In the genomic region with DNA sequence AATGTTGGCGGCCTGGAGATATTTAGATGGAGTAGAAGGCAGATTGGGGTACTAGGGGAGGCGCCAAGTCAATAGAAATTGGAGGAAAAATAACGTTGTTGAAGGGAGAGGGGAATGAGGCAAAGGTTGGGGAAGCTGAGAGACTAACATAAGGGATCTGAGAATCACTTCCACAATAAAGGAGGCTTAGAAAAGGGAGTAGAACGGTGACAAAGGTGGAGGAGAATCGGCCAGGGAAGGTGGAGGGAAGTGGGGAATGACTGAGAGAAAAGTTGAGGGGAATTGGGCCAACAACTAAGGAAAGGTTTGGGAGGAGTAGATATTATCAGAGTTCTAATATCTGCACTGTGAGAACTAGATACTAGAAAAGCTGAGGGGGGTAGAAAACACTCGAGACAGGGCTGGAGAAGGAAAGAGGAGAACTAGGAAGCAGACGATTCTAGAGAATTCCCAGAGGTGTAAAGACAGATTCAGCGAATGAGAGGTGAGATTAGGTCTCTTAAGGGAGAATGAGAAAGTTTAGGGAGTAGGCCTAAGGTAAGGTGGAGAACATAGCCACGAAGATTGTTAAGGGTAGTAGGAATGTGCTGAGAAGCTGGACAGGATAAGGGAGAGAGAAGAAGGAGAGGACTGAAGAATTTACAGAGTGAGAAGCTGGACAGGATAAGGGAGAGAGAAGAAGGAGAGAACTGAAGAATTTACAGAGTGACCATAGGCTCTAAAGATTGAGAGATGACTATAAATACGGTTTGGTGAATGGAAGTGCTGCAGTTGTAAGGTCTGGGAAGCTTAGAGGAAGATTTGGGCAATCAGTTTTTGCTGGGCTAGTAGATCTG, we compare ENCODE assay signal across 8 cellular contexts. TPM values are rescaled to one million over a fixed set of nuclear protein-coding genes. Genes with fewer than 3 reads are reported as not detected.
DNase-seq lines count a peak whose midpoint lies in the region; ATAC-seq, FAIRE-seq and TF ChIP-seq lines count a peak whose summit lies in the region.

No MANE protein-coding gene starts in this region.

- intact Hi-C loops in left colon (cut with DNase I, micrococcal nuclease): no loop called here
- intact Hi-C loops in transverse colon (cut with DNase I; ENCODE audit: low total_unique reads): no loop called here

- no peaks in the 10 kb centered on the region for H3K9me3 Mint-ChIP-seq in astrocyte (ENCODE audit: unreplicated experiment)

- H3K79me2 ChIP-seq in astrocyte (ENCODE audit: insufficient read depth, low read length): peaks cover 77% of the 10 kb centered on the region

- 9 to 11% methylated on average over 8 to 10 of the region's 10 CpGs for WGBS in transverse colon (ENCODE audit: low coverage in 1 of 2), 2 donors

- peaks cover 13% of the 10 kb centered on the region for H3K36me3 ChIP-seq in astrocyte (ENCODE audit: insufficient read depth, low read length)
- H3K36me3 ChIP-seq in transverse colon: peaks cover 0 to 12% (median 0%) of the 10 kb centered on the region in 4 donors

- peak overlapping the region; percentile 95 for H3K4me2 ChIP-seq in astrocyte (ENCODE audit: low read length)

- H2AFZ ChIP-seq in astrocyte (ENCODE audit: low read depth, low read length): peak overlapping the region; percentile 85

- H3K9me3 ChIP-seq in astrocyte (ENCODE audit: insufficient read depth, low read depth, low read length): no peaks in the 10 kb centered on the region
- no peaks in the 10 kb centered on the region for H3K9me3 ChIP-seq in transverse colon

- H3K27me3 Mint-ChIP-seq in astrocyte (ENCODE audit: low read depth, unreplicated experiment): no peaks in the 10 kb centered on the region

- TF ChIP-seq CTCF in astrocyte (IDR thresholded peaks at IDR 0.05; ENCODE audit: insufficient read depth, low read depth, low read length) (no peak), transverse colon (IDR thresholded peaks at IDR 0.05) (no peak)

- H3K27ac Mint-ChIP-seq in astrocyte (ENCODE audit: unreplicated experiment): no peak overlapping the region

- H3K4me3 ChIP-seq in astrocyte (ENCODE audit: insufficient read depth, low read depth, low read length) (peak overlapping the region; percentile 82), transverse colon (peak overlapping the region; percentile 51 to 77 (median 73))

- H3K4me3 Mint-ChIP-seq in astrocyte (ENCODE audit: unreplicated experiment): no peak overlapping the region

- in situ Hi-C loops in transverse colon (cut with MboI; ENCODE audit: low pct_ligation_motif_present in 1 of 4, low pct_unique_long_range_greater_than_20kb in 1 of 4, low sequenced_read_pairs in 3 of 4): no loop called here

- peak; percentile 5 for ATAC-seq in left colon

- TF ChIP-seq EP300 in transverse colon (IDR thresholded peaks at IDR 0.05; ENCODE audit: low read depth): no peak

- peak; percentile 30 for DNase-seq in NCI-H1092 treated with DMSO at 0.1 percent for 48 hours (lab: John Stamatoyannopoulos, UW)
- DNase-seq in NCI-H1092 (lab: John Stamatoyannopoulos, UW): no peak
- peak; percentile 6 for DNase-seq in astrocyte (ENCODE audit: low read depth)
- DNase-seq in left colon: peak in 1 of 2 donors; percentile 11
- no peak for DNase-seq in transverse colon
- DNase-seq in activated naive CD4-positive, alpha-beta T cell treated with anti-CD3 and anti-CD28 coated beads, Interleukin-2, amount 50 U/mL, for 16 hours: no peak
- no peak for DNase-seq in GDM1 (lab: John Stamatoyannopoulos, UW)
- DNase-seq in GM19238 (ENCODE audit: insufficient read length, low spot score): no peak

- peaks cover 20% of the 10 kb centered on the region for H4K20me1 ChIP-seq in astrocyte (ENCODE audit: insufficient read depth, low read length)

- peak overlapping the region; percentile 77 for H3K27ac ChIP-seq in astrocyte (ENCODE audit: low read depth, low read length)
- H3K27ac ChIP-seq in transverse colon: peak overlapping the region; percentile 89 to 95 (median 92)

- peaks cover 1% of the 10 kb centered on the region for H3K4me1 Mint-ChIP-seq in astrocyte (ENCODE audit: low read depth, unreplicated experiment)

- H3K4me1 ChIP-seq in astrocyte (ENCODE audit: insufficient read depth, low read length) (peaks cover 16% of the 10 kb centered on the region), transverse colon (peaks cover 16 to 45% (median 28%) of the 10 kb centered on the region in 4 donors)

- H3K9ac ChIP-seq in astrocyte (ENCODE audit: low read length): peak overlapping the region; percentile 93

- H3K36me3 Mint-ChIP-seq in astrocyte (ENCODE audit: low read depth, unreplicated experiment): peaks cover 7% of the 10 kb centered on the region

- H3K27me3 ChIP-seq in astrocyte (ENCODE audit: insufficient read depth, low read length) (no peaks in the 10 kb centered on the region), transverse colon (no peaks in the 10 kb centered on the region)

- FAIRE-seq in astrocyte (lab: Jason Lieb, UNC): peak; percentile 5

- TF ChIP-seq POLR2A in transverse colon (IDR thresholded peaks at IDR 0.05): no peak

RNA-seq across cellular contexts. Expression of a gene that starts 0.8 kb away (rescaled TPM):
- total RNA-seq in astrocyte (376 and 401 TPM in 2 replicates), left colon (10 to 100 TPM; 26.7 to 28.3 TPM), transverse colon (10 to 100 TPM; 21.3 to 33.7 (median 22.4) TPM)

RNA-seq across cellular contexts. Expression of a gene that starts 1.0 kb away (rescaled TPM):
- total RNA-seq in astrocyte: 45.4 and 53.7 TPM in 2 replicates
- 10 to 100 TPM; 19.2 to 22.7 TPM for total RNA-seq in left colon
- 10 to 100 TPM; 22.2 to 52.5 (median 37.4) TPM for total RNA-seq in transverse colon

Comparison
In these comparisons a context has a peak if more than half of its experiments do, and no peak if none do; other contexts are left out.
1. DNase-seq: peak in NCI-H1092 treated with DMSO at 0.1 percent for 48 hours (single experiment) and astrocyte (single experiment); none in NCI-H1092 (single experiment), transverse colon (single experiment), activated naive CD4-positive, alpha-beta T cell treated with anti-CD3 and anti-CD28 coated beads, Interleukin-2, amount 50 U/mL, for 16 hours (single experiment), GDM1 (single experiment) and GM19238 (single experiment).
2. RNA of a gene that starts 0.8 kb away (total RNA-seq): 376 to 401 TPM in astrocyte; 26.7 to 28.3 TPM in left colon and 21.3 to 33.7 TPM in transverse colon; every median in the first group is over 10 times any median in the second.